Comparison of ENCODE assay signal across 20 cellular contexts in genomic region chr2:54814367-54815155, GRCh38.
A peak's percentile ranks its signal among the peaks of the same experiment; 100 is the strongest.
DNase-seq lines count a peak whose midpoint lies in the region; TF ChIP-seq lines count a peak whose summit lies in the region.
"Had no signal": no experiment of that assay in that cellular context is flagged by ENCODE, and none has a peak within 500 bp of the region (broad histone marks: within the 10 kb centered on the region; RNA-seq: fewer than 3 reads in every experiment).

No MANE protein-coding gene starts in this region.

- no peak overlapping the region for H3K27ac Mint-ChIP-seq in HFFc6
- peak overlapping the region in 3 of 5 experiments; percentile 19 to 74 (median 36) for H3K27ac Mint-ChIP-seq in brain
- peak overlapping the region; percentile 76 for H3K27ac Mint-ChIP-seq in neural crest cell (ENCODE audit: unreplicated experiment)
- H3K27ac Mint-ChIP-seq: activated naive CD4-positive, alpha-beta T cell treated with anti-CD3 and anti-CD28 coated beads for 36 hours; mesothelial cell of epicardium; nephron; progenitor cell of endocrine pancreas; stimulated activated naive B cell treated with anti-CD40 and anti-IgM and Interleukin-4, amounts not matched to agents 10 μg/mL and 1 μg/mL and 100 μg/mL, for 72 hours had no signal

- peaks cover 15% of the 10 kb centered on the region for H3K4me1 Mint-ChIP-seq in HFFc6 (ENCODE audit: low read depth)
- H3K4me1 Mint-ChIP-seq in brain = peaks cover 28% of the 10 kb centered on the region
- peaks cover 49% of the 10 kb centered on the region for H3K4me1 Mint-ChIP-seq in neural crest cell
- H3K4me1 Mint-ChIP-seq: stimulated activated naive B cell treated with anti-CD40 and anti-IgM and Interleukin-4, amounts not matched to agents 10 μg/mL and 1 μg/mL and 100 μg/mL, for 72 hours had no signal

- DNase-seq in HFFc6 (no peak), NCI-H69 (lab: John Stamatoyannopoulos, UW) (peak; percentile 15), neural crest cell (ENCODE audit: low read depth, low spot score) (no peak), NCI-H1092 treated with DMSO at 0.1 percent for 48 hours (lab: John Stamatoyannopoulos, UW) (no peak), midbrain (lab: John Stamatoyannopoulos, UW) (no peak)
- DNase-seq in activated CD4-positive, alpha-beta T cell treated with anti-CD3 and anti-CD28 coated beads for 48 hours = no peak
- DNase-seq: activated CD4-positive, CD25-positive, alpha-beta regulatory T cell; activated naive CD4-positive, alpha-beta T cell treated with anti-CD3 and anti-CD28 coated beads for 36 hours; activated T-cell treated with anti-CD3 and anti-CD28 coated beads, Interleukin-2, amount 50 U/mL, for 4 hours; aorta; DMS79 treated with DMSO at 0.1 percent for 48 hours; effector CD4-positive, alpha-beta T cell; glutamatergic neuron; GOT3; stimulated activated CD4-positive, alpha-beta T cell treated with anti-CD3 and anti-CD28 coated beads, Interleukin-1b, Interleukin-23, amount 100 ng/mL, for 48 hours; stimulated activated naive B cell treated with anti-CD40 and anti-IgM and Interleukin-4, amounts not matched to agents 10 μg/mL and 1 μg/mL and 100 μg/mL, for 72 hours had no signal

- peak overlapping the region; percentile 19; the same call in 1 of the 2 replicates for H3K4me3 Mint-ChIP-seq in HFFc6
- no peak overlapping the region for H3K4me3 Mint-ChIP-seq in brain
- peak overlapping the region; percentile 29 for H3K4me3 Mint-ChIP-seq in neural crest cell
- H3K4me3 Mint-ChIP-seq: activated naive CD4-positive, alpha-beta T cell treated with anti-CD3 and anti-CD28 coated beads for 36 hours; activated T-cell treated with anti-CD3 and anti-CD28 coated beads, Interleukin-2, amount 50 U/mL, for 4 hours; mesothelial cell of epicardium; nephron; stimulated activated naive B cell treated with anti-CD40 and anti-IgM and Interleukin-4, amounts not matched to agents 10 μg/mL and 1 μg/mL and 100 μg/mL, for 72 hours had no signal

- TF ChIP-seq CTCF in HFFc6 (IDR thresholded peaks at IDR 0.05) (no peak), brain (conservative IDR thresholded peaks at IDR 0.05) (no peak), neural crest cell (conservative IDR thresholded peaks at IDR 0.05) (no peak)

- no peaks in the 10 kb centered on the region for H3K9me3 Mint-ChIP-seq in HFFc6
- H3K9me3 Mint-ChIP-seq in brain = no peaks in the 10 kb centered on the region
- H3K9me3 Mint-ChIP-seq in neural crest cell = peaks cover 13% of the 10 kb centered on the region
- H3K9me3 Mint-ChIP-seq: activated naive CD4-positive, alpha-beta T cell treated with anti-CD3 and anti-CD28 coated beads for 36 hours; activated T-cell treated with anti-CD3 and anti-CD28 coated beads, Interleukin-2, amount 50 U/mL, for 4 hours; nephron; stimulated activated naive B cell treated with anti-CD40 and anti-IgM and Interleukin-4, amounts not matched to agents 10 μg/mL and 1 μg/mL and 100 μg/mL, for 72 hours had no signal

- H3K36me3 Mint-ChIP-seq in HFFc6 (ENCODE audit: low read depth) (no peaks in the 10 kb centered on the region), brain (no peaks in the 10 kb centered on the region), neural crest cell (ENCODE audit: low read depth) (no peaks in the 10 kb centered on the region)
- H3K36me3 Mint-ChIP-seq: mesothelial cell of epicardium; stimulated activated naive B cell treated with anti-CD40 and anti-IgM and Interleukin-4, amounts not matched to agents 10 μg/mL and 1 μg/mL and 100 μg/mL, for 72 hours had no signal

- H3K27me3 Mint-ChIP-seq in HFFc6 (ENCODE audit: insufficient read depth) (peaks cover 12% of the 10 kb centered on the region), brain (peaks cover 3% of the 10 kb centered on the region), neural crest cell (ENCODE audit: low read depth) (no peaks in the 10 kb centered on the region)

Comparison
In these comparisons a context has a peak if more than half of its experiments do, and no peak if none do; other contexts are left out.
1. H3K4me3 Mint-ChIP-seq: peak in HFFc6 (single experiment) and neural crest cell (single experiment); none in brain (0 of 5).